10 cellular contexts compared by ENCODE assay signal in genomic region chr1:154940880-154941228, GRCh38. TPM values are rescaled to one million over a fixed set of nuclear protein-coding genes. Genes with fewer than 3 reads are reported as not detected.
A peak's percentile ranks its signal among the peaks of the same experiment; 100 is the strongest.
DNase-seq lines count a peak whose midpoint lies in the region; ATAC-seq and TF ChIP-seq lines count a peak whose summit lies in the region.
"Had no signal": no experiment of that assay in that cellular context is flagged by ENCODE, and none has a peak within 500 bp of the region (broad histone marks: within the 10 kb centered on the region; RNA-seq: fewer than 3 reads in every experiment).

No MANE protein-coding gene starts in this region.

- H3K4me3 ChIP-seq in CD4-positive, CD25-positive, alpha-beta regulatory T cell (ENCODE audit: low read depth, low read length), result peak overlapping the region; percentile 10
- H3K4me3 ChIP-seq in lower leg skin (ENCODE audit: low read depth, poor library complexity, severe bottlenecking), result no peak overlapping the region

- H3K36me3 Mint-ChIP-seq in CD4-positive, CD25-positive, alpha-beta regulatory T cell, result peaks cover 6% of the 10 kb centered on the region
- peaks cover 6 to 7% of the 10 kb centered on the region in 2 donors for H3K36me3 Mint-ChIP-seq in activated naive CD4-positive, alpha-beta T cell treated with anti-CD3 and anti-CD28 coated beads, Interleukin-2, amount 50 U/mL, for 72 hours
- peaks cover 0 to 18% (median 0%) of the 10 kb centered on the region in 3 donors for H3K36me3 Mint-ChIP-seq in naive thymus-derived CD8-positive, alpha-beta T cell

- peak overlapping the region; percentile 2 to 82 (median 60) for H3K4me3 Mint-ChIP-seq in CD4-positive, CD25-positive, alpha-beta regulatory T cell
- H3K4me3 Mint-ChIP-seq in naive thymus-derived CD8-positive, alpha-beta T cell, result peak overlapping the region in 3 of 10 donors; percentile 7 to 35 (median 19)

- peaks cover 0 to 3% (median 0%) of the 10 kb centered on the region in 7 donors for H3K9me3 Mint-ChIP-seq in CD4-positive, CD25-positive, alpha-beta regulatory T cell
- H3K9me3 Mint-ChIP-seq in activated naive CD4-positive, alpha-beta T cell treated with anti-CD3 and anti-CD28 coated beads, Interleukin-2, amount 50 U/mL, for 72 hours, result no peaks in the 10 kb centered on the region
- peaks cover 0 to 2% (median 0%) of the 10 kb centered on the region in 9 donors for H3K9me3 Mint-ChIP-seq in naive thymus-derived CD8-positive, alpha-beta T cell

- 69 to 77% methylated on average over 5 of the region's 5 CpGs for WGBS in lower leg skin, 2 donors

- DNase-seq in CD4-positive, CD25-positive, alpha-beta regulatory T cell, result peak in 1 of 3 donors; percentile 53
- DNase-seq in GM13977 (ENCODE audit: low spot score) (peak; percentile 57), D341Med (ENCODE audit: low spot score) (no peak), NCI-H526 treated with DMSO at 0.1 percent for 48 hours (lab: John Stamatoyannopoulos, UW) (no peak), lower leg skin (ENCODE audit: low spot score in 2 of 2) (no peak)
- DNase-seq in activated naive CD4-positive, alpha-beta T cell treated with anti-CD3 and anti-CD28 coated beads, Interleukin-2, amount 50 U/mL, for 72 hours (ENCODE audit: low spot score in 2 of 2), result no peak
- DNase-seq in naive thymus-derived CD8-positive, alpha-beta T cell, result no peak

- peak overlapping the region; percentile 87 to 92 (median 91) for H3K27ac Mint-ChIP-seq in CD4-positive, CD25-positive, alpha-beta regulatory T cell
- peak overlapping the region; percentile 81 to 85 for H3K27ac Mint-ChIP-seq in activated naive CD4-positive, alpha-beta T cell treated with anti-CD3 and anti-CD28 coated beads, Interleukin-2, amount 50 U/mL, for 72 hours
- H3K27ac Mint-ChIP-seq in naive thymus-derived CD8-positive, alpha-beta T cell, result peak overlapping the region; percentile 21 to 92 (median 70)

- H3K4me1 ChIP-seq in CD4-positive, CD25-positive, alpha-beta regulatory T cell (ENCODE audit: control insufficient read depth, insufficient read depth, low read length, poor library complexity, severe bottlenecking), result peaks cover 68% of the 10 kb centered on the region

- POLR2A ChIA-PET in naive thymus-derived CD8-positive, alpha-beta T cell (lab: Charles Lee), result interaction anchor here (1.2 to 2.9 kb wide), 2 partner anchors 21 to 271 kb away, joined by 3 to 19 read pairs; partner anchors contain the start of gene PYGO2

- no peaks in the 10 kb centered on the region for H3K9me3 ChIP-seq in CD4-positive, CD25-positive, alpha-beta regulatory T cell (ENCODE audit: control insufficient read depth in 2 of 2, low read length in 2 of 2)

- peaks cover 2% of the 10 kb centered on the region for H3K27me3 Mint-ChIP-seq in CD4-positive, CD25-positive, alpha-beta regulatory T cell
- no peaks in the 10 kb centered on the region for H3K27me3 Mint-ChIP-seq in naive thymus-derived CD8-positive, alpha-beta T cell

- H3K36me3 ChIP-seq in CD4-positive, CD25-positive, alpha-beta regulatory T cell (ENCODE audit: control insufficient read depth, insufficient read depth, low read length), result peaks cover 18% of the 10 kb centered on the region

- no peak for ATAC-seq in CD4-positive, CD25-positive, alpha-beta regulatory T cell (ENCODE audit: low read depth in 2 of 2)
- ATAC-seq in activated naive CD4-positive, alpha-beta T cell treated with anti-CD3 and anti-CD28 coated beads, Interleukin-2, amount 50 U/mL, for 72 hours, result peak in 1 of 2 donors; percentile 17
- no peak for ATAC-seq in naive thymus-derived CD8-positive, alpha-beta T cell
- ATAC-seq in GM21515 (IDR thresholded peaks at IDR 0.05; ENCODE audit: unreplicated experiment), result no peak
- ATAC-seq: HCT116, left lobe of liver had no signal

- intact Hi-C loops in lower leg skin (cut with DNase I; ENCODE audit: low total_unique reads), result no loop called here

- H3K27me3 ChIP-seq in CD4-positive, CD25-positive, alpha-beta regulatory T cell (ENCODE audit: control insufficient read depth, insufficient read depth, low read length), result no peaks in the 10 kb centered on the region

- no peak for TF ChIP-seq POLR2A in lower leg skin (IDR thresholded peaks at IDR 0.05)

- peaks cover 14 to 83% (median 56%) of the 10 kb centered on the region in 4 donors for H3K4me1 Mint-ChIP-seq in CD4-positive, CD25-positive, alpha-beta regulatory T cell
- H3K4me1 Mint-ChIP-seq in naive thymus-derived CD8-positive, alpha-beta T cell, result peaks cover 28 to 84% (median 69%) of the 10 kb centered on the region in 4 donors

- TF ChIP-seq CTCF in GM13977 (IDR thresholded peaks at IDR 0.05; ENCODE audit: extremely low read depth, insufficient read depth, missing control alignments) (no peak), lower leg skin (IDR thresholded peaks at IDR 0.05) (no peak)

- in situ Hi-C loops in GM13977 (cut with MboI; ENCODE audit: low pct_unique_long_range_greater_than_20kb, low sequenced_read_pairs, unreplicated experiment), result no loop called here

- H3K27ac ChIP-seq in CD4-positive, CD25-positive, alpha-beta regulatory T cell (ENCODE audit: insufficient read depth, low read length, poor library complexity, severe bottlenecking), result peak overlapping the region; percentile 86

RNA-seq across cellular contexts. Expression of gene PMVK, which starts 4.3 kb away (rescaled TPM):
- total RNA-seq in CD4-positive, CD25-positive, alpha-beta regulatory T cell, result 19.1 TPM
- 10 to 100 TPM; 49.3 to 76.9 (median 65.5) TPM for polyA plus RNA-seq in CD4-positive, CD25-positive, alpha-beta regulatory T cell
- 10 to 100 TPM; 12.2 to 34.2 TPM for total RNA-seq in activated naive CD4-positive, alpha-beta T cell treated with anti-CD3 and anti-CD28 coated beads, Interleukin-2, amount 50 U/mL, for 72 hours
- total RNA-seq in naive thymus-derived CD8-positive, alpha-beta T cell, result 10 to 100 TPM; 11.7 to 13.5 TPM
- polyA plus RNA-seq in naive thymus-derived CD8-positive, alpha-beta T cell, result 10 to 100 TPM; 41.0 to 45.7 (median 45.1) TPM
- total RNA-seq in lower leg skin, result 10 to 100 TPM; 20.6 to 37.0 (median 33.3) TPM

RNA-seq across cellular contexts. Expression of gene PBXIP1, which starts 15.0 kb away (rescaled TPM):
- total RNA-seq in CD4-positive, CD25-positive, alpha-beta regulatory T cell, result 774 TPM
- 100 to 1,000 TPM; 349 to 464 (median 399) TPM for polyA plus RNA-seq in CD4-positive, CD25-positive, alpha-beta regulatory T cell
- 10 to 100 TPM; 40.9 to 41.1 TPM for total RNA-seq in activated naive CD4-positive, alpha-beta T cell treated with anti-CD3 and anti-CD28 coated beads, Interleukin-2, amount 50 U/mL, for 72 hours
- total RNA-seq in naive thymus-derived CD8-positive, alpha-beta T cell, result 100 to 1,000 TPM; 317 to 319 TPM
- polyA plus RNA-seq in naive thymus-derived CD8-positive, alpha-beta T cell, result 100 to 1,000 TPM; 182 to 239 (median 183) TPM
- total RNA-seq in lower leg skin, result 10 to 100 TPM; 52.1 to 84.1 (median 63.7) TPM

RNA-seq across cellular contexts. Expression of gene PYGO2, which starts 20.7 kb away (rescaled TPM):
- total RNA-seq in CD4-positive, CD25-positive, alpha-beta regulatory T cell, result 41.9 TPM
- polyA plus RNA-seq in CD4-positive, CD25-positive, alpha-beta regulatory T cell, result 10 to 100 TPM; 30.2 to 47.3 (median 46.9) TPM
- 10 to 100 TPM; 27.7 to 55.3 TPM for total RNA-seq in activated naive CD4-positive, alpha-beta T cell treated with anti-CD3 and anti-CD28 coated beads, Interleukin-2, amount 50 U/mL, for 72 hours
- 10 to 100 TPM; 55.6 to 57.3 TPM for total RNA-seq in naive thymus-derived CD8-positive, alpha-beta T cell
- polyA plus RNA-seq in naive thymus-derived CD8-positive, alpha-beta T cell, result 10 to 100 TPM; 21.5 to 50.8 (median 35.8) TPM
- total RNA-seq in lower leg skin, result 10 to 100 TPM; 31.9 to 38.0 (median 36.3) TPM

RNA-seq across cellular contexts. Expression of gene SHC1, which starts 29.7 kb away (rescaled TPM):
- total RNA-seq in CD4-positive, CD25-positive, alpha-beta regulatory T cell, result 71.3 TPM
- 10 to 100 TPM; 27.0 to 40.3 (median 30.3) TPM for polyA plus RNA-seq in CD4-positive, CD25-positive, alpha-beta regulatory T cell
- total RNA-seq in activated naive CD4-positive, alpha-beta T cell treated with anti-CD3 and anti-CD28 coated beads, Interleukin-2, amount 50 U/mL, for 72 hours, result 10 to 100 TPM; 50.3 to 76.2 TPM
- total RNA-seq in naive thymus-derived CD8-positive, alpha-beta T cell, result 10 to 100 TPM; 60.7 to 68.5 TPM
- polyA plus RNA-seq in naive thymus-derived CD8-positive, alpha-beta T cell, result 10 to 100 TPM; 22.6 to 27.4 (median 24.4) TPM
- 10 to 100 TPM; 45.4 to 68.9 (median 66.4) TPM for total RNA-seq in lower leg skin

RNA-seq across cellular contexts. Expression of gene CKS1B, which starts 33.6 kb away (rescaled TPM):
- total RNA-seq in CD4-positive, CD25-positive, alpha-beta regulatory T cell, result 8.5 TPM
- polyA plus RNA-seq in CD4-positive, CD25-positive, alpha-beta regulatory T cell, result 10 to 100 TPM; 51.3 to 60.0 (median 56.4) TPM
- total RNA-seq in activated naive CD4-positive, alpha-beta T cell treated with anti-CD3 and anti-CD28 coated beads, Interleukin-2, amount 50 U/mL, for 72 hours, result 100 to 1,000 TPM; 202 to 308 TPM
- total RNA-seq in naive thymus-derived CD8-positive, alpha-beta T cell, result 10 to 100 TPM; 11.1 to 11.7 TPM
- 10 to 100 TPM; 58.0 to 66.6 (median 63.0) TPM for polyA plus RNA-seq in naive thymus-derived CD8-positive, alpha-beta T cell
- total RNA-seq in lower leg skin, result 10 to 100 TPM; 40.0 to 58.7 (median 45.3) TPM
